ENCODE assay signal across 16 cellular contexts in genomic region chr17:43217614-43218087, GRCh38. TPM values are rescaled to one million over a fixed set of nuclear protein-coding genes. Genes with fewer than 3 reads are reported as not detected.
A peak's percentile ranks its signal among the peaks of the same experiment; 100 is the strongest.
DNase-seq lines count a peak whose midpoint lies in the region; ATAC-seq and TF ChIP-seq lines count a peak whose summit lies in the region.
"Had no signal": no experiment of that assay in that cellular context is flagged by ENCODE, and none has a peak within 500 bp of the region (broad histone marks: within the 10 kb centered on the region; RNA-seq: fewer than 3 reads in every experiment).

No MANE protein-coding gene starts in this region.

- WGBS in esophagus muscularis mucosa, result 100% methylated on average over 2 of the region's 2 CpGs

- ATAC-seq in CD8-positive, alpha-beta T cell, result peak; percentile 80
- no peak for ATAC-seq in HG02938 (IDR thresholded peaks at IDR 0.05; ENCODE audit: unreplicated experiment)
- ATAC-seq: effector memory CD8-positive, alpha-beta T cell had no signal

- no peak for TF ChIP-seq EP300 in esophagus muscularis mucosa (IDR thresholded peaks at IDR 0.05)

- peaks cover 25% of the 10 kb centered on the region for H3K36me3 Mint-ChIP-seq in CD8-positive, alpha-beta T cell

- H3K4me3 ChIP-seq in CD8-positive, alpha-beta T cell (ENCODE audit: low read depth, low read length), result no peak overlapping the region
- no peak overlapping the region for H3K4me3 ChIP-seq in osteoblast (ENCODE audit: insufficient read depth, low read length)
- no peak overlapping the region for H3K4me3 ChIP-seq in esophagus muscularis mucosa

- CTCF ChIA-PET in CD8-positive, alpha-beta T cell (lab: Charles Lee), result interaction anchor here (0.7 to 1.6 kb wide), 5 partner anchors 23 to 266 kb away, joined by 3 to 5 read pairs (median 4); partner anchors contain the start of gene DHX8

- no peaks in the 10 kb centered on the region for H4K20me1 ChIP-seq in osteoblast (ENCODE audit: insufficient read depth, low read length)

- peaks cover 12% of the 10 kb centered on the region for H3K79me2 ChIP-seq in osteoblast (ENCODE audit: insufficient read depth, low read length)
- H3K79me2 ChIP-seq: parathyroid adenoma had no signal

- no peak for TF ChIP-seq CTCF in CD8-positive, alpha-beta T cell (IDR thresholded peaks at IDR 0.05)
- no peak for TF ChIP-seq CTCF in osteoblast (IDR thresholded peaks at IDR 0.05; ENCODE audit: extremely low read depth, low read depth, low read length)
- TF ChIP-seq CTCF in esophagus muscularis mucosa (IDR thresholded peaks at IDR 0.05), result no peak

- H3K36me3 ChIP-seq in CD8-positive, alpha-beta T cell (ENCODE audit: insufficient read depth, low read length), result peaks cover 5% of the 10 kb centered on the region
- H3K36me3 ChIP-seq in osteoblast (ENCODE audit: insufficient read depth, low read length) (peaks cover 71% of the 10 kb centered on the region), esophagus muscularis mucosa (peaks cover 0 to 54% (median 31%) of the 10 kb centered on the region in 4 donors)

- peaks cover 25% of the 10 kb centered on the region for H3K4me1 ChIP-seq in CD8-positive, alpha-beta T cell (ENCODE audit: insufficient read depth, low read length)
- H3K4me1 ChIP-seq in osteoblast (ENCODE audit: insufficient read depth, low read length), result peaks cover 10% of the 10 kb centered on the region
- H3K4me1 ChIP-seq in esophagus muscularis mucosa, result peaks cover 0 to 17% (median 12%) of the 10 kb centered on the region in 4 donors
- H3K4me1 ChIP-seq: parathyroid adenoma had no signal

- H2AFZ ChIP-seq in osteoblast (ENCODE audit: low read length), result no peak overlapping the region
- H2AFZ ChIP-seq: parathyroid adenoma had no signal

- no peaks in the 10 kb centered on the region for H3K27me3 Mint-ChIP-seq in CD8-positive, alpha-beta T cell (ENCODE audit: low read depth)
- H3K27me3 Mint-ChIP-seq: effector memory CD8-positive, alpha-beta T cell had no signal

- intact Hi-C loops in CD8-positive, alpha-beta T cell (cut with DNase I, micrococcal nuclease), result loop anchor here (10.0 kb wide), 2 partner anchors 193 to 267 kb away; partner anchors contain the start of genes DHX8 (in 1 of the 2), RND2 (in 1 of the 2) and VAT1 (in 1 of the 2)
- intact Hi-C loops in esophagus muscularis mucosa (cut with DNase I), result no loop called here

- H3K4me1 Mint-ChIP-seq in CD8-positive, alpha-beta T cell (ENCODE audit: low read depth), result peaks cover 40% of the 10 kb centered on the region

- H3K4me2 ChIP-seq in osteoblast (ENCODE audit: insufficient read depth, low read length), result no peak overlapping the region

- no peaks in the 10 kb centered on the region for H3K27me3 ChIP-seq in CD8-positive, alpha-beta T cell (ENCODE audit: insufficient read depth, low read length)
- H3K27me3 ChIP-seq in osteoblast (ENCODE audit: insufficient read depth, low read length), result no peaks in the 10 kb centered on the region
- no peaks in the 10 kb centered on the region for H3K27me3 ChIP-seq in esophagus muscularis mucosa

- no peak overlapping the region for H3K27ac ChIP-seq in CD8-positive, alpha-beta T cell (ENCODE audit: low read depth, low read length)
- H3K27ac ChIP-seq in osteoblast (ENCODE audit: low read depth, low read length), result no peak overlapping the region
- H3K27ac ChIP-seq in esophagus muscularis mucosa (replicated peaks in 1 of 4), result no peak overlapping the region
- H3K27ac ChIP-seq: parathyroid adenoma had no signal

- H3K9me3 Mint-ChIP-seq in CD8-positive, alpha-beta T cell, result no peaks in the 10 kb centered on the region
- H3K9me3 Mint-ChIP-seq: effector memory CD8-positive, alpha-beta T cell had no signal

- peak in 2 of 7 experiments; percentile 10 to 27 for DNase-seq in CD8-positive, alpha-beta T cell
- DNase-seq in HT1080 (ENCODE audit: low read depth) (peak; percentile 17), osteoblast (ENCODE audit: insufficient read length, low spot score, missing footprints) (peak; percentile 18), esophagus muscularis mucosa (ENCODE audit: extremely low spot score) (no peak)
- peak; percentile 31 for DNase-seq in activated naive CD4-positive, alpha-beta T cell treated with anti-CD3 and anti-CD28 coated beads, Interleukin-2, amount 50 U/mL, for 16 hours
- no peak for DNase-seq in activated effector memory CD4-positive, alpha-beta T cell treated with Interleukin-2 at 50 U/mL for 16 hours
- DNase-seq: effector memory CD8-positive, alpha-beta T cell; KG1; NCI-H1436; T-helper 1 cell had no signal

- H3K9me3 ChIP-seq in CD8-positive, alpha-beta T cell (ENCODE audit: low read length), result no peaks in the 10 kb centered on the region
- H3K9me3 ChIP-seq in osteoblast (ENCODE audit: low read depth, low read length) (no peaks in the 10 kb centered on the region), esophagus muscularis mucosa (no peaks in the 10 kb centered on the region)

- POLR2A ChIA-PET in CD8-positive, alpha-beta T cell (lab: Charles Lee), result interaction anchor here (0.6 to 9.2 kb wide), 4 partner anchors 37 to 218 kb away, joined by 3 to 93 read pairs (median 10); no protein-coding TSS in a partner anchor

- peak overlapping the region; percentile 87 for H3K27ac Mint-ChIP-seq in CD8-positive, alpha-beta T cell
- H3K27ac Mint-ChIP-seq: effector memory CD8-positive, alpha-beta T cell had no signal

- TF ChIP-seq POLR2A in esophagus muscularis mucosa (IDR thresholded peaks at IDR 0.05; ENCODE audit: low read depth), result no peak

- no peak overlapping the region for H3K4me3 Mint-ChIP-seq in CD8-positive, alpha-beta T cell
- H3K4me3 Mint-ChIP-seq: effector memory CD8-positive, alpha-beta T cell had no signal

RNA-seq across cellular contexts. Expression of gene TMEM106A, which starts 6.0 kb away (rescaled TPM):
- total RNA-seq in CD8-positive, alpha-beta T cell, result 1 to 10 TPM; 8.9 to 9.2 TPM
- 0.93 and 1.4 TPM in 2 replicates for total RNA-seq in HT1080 (2014; rRNA removed; shearing (Covaris generic))
- 2.2 and 2.3 TPM in 2 replicates for polyA plus RNA-seq in HT1080 (2015; cell fraction: cytosol; rRNA removed)
- polyA plus RNA-seq in HT1080 (2015; cell fraction: nucleus; rRNA removed), result 7.2 and 7.5 TPM in 2 replicates
- 5.1 and 5.6 TPM in 2 replicates for total RNA-seq in osteoblast
- 1 to 10 TPM; 3.3 to 6.2 (median 3.7) TPM for total RNA-seq in esophagus muscularis mucosa

RNA-seq across cellular contexts. Expression of gene CCDC200, which starts 10.8 kb away (rescaled TPM):
- total RNA-seq in CD8-positive, alpha-beta T cell, result not detected
- not detected in 2 replicates for total RNA-seq in HT1080 (2014; rRNA removed; shearing (Covaris generic))
- not detected in 2 replicates for polyA plus RNA-seq in HT1080 (2015; cell fraction: cytosol; rRNA removed)
- polyA plus RNA-seq in HT1080 (2015; cell fraction: nucleus; rRNA removed), result not detected in 2 replicates
- total RNA-seq in osteoblast (not detected in 2 replicates), esophagus muscularis mucosa (not detected)
- total RNA-seq: cardiac septum, mucosa of gallbladder, skeletal muscle tissue had no signal
- polyA plus RNA-seq: BJ had no signal

RNA-seq across cellular contexts. Expression of gene RNU2-1, which starts 16.1 kb away (rescaled TPM):
- total RNA-seq in CD8-positive, alpha-beta T cell, result 1,000 to 10,000 TPM; 2,573 to 3,095 TPM
- total RNA-seq in HT1080 (2014; rRNA removed; shearing (Covaris generic)), result not detected in 2 replicates
- not detected in 2 replicates for polyA plus RNA-seq in HT1080 (2015; cell fraction: cytosol; rRNA removed)
- not detected in 2 replicates for polyA plus RNA-seq in HT1080 (2015; cell fraction: nucleus; rRNA removed)
- not detected in 2 replicates for total RNA-seq in osteoblast
- total RNA-seq in esophagus muscularis mucosa, result not detected
- total RNA-seq: skeletal muscle tissue had no signal
- polyA plus RNA-seq: BJ had no signal

RNA-seq across cellular contexts. Expression of gene NBR1, which starts 46.6 kb away (rescaled TPM):
- 10 to 100 TPM; 19.1 to 19.4 TPM for total RNA-seq in CD8-positive, alpha-beta T cell
- 53.8 and 65.6 TPM in 2 replicates for total RNA-seq in HT1080 (2014; rRNA removed; shearing (Covaris generic))
- 60.0 and 78.0 TPM in 2 replicates for polyA plus RNA-seq in HT1080 (2015; cell fraction: cytosol; rRNA removed)
- polyA plus RNA-seq in HT1080 (2015; cell fraction: nucleus; rRNA removed), result 78.5 and 83.6 TPM in 2 replicates
- 115 and 121 TPM in 2 replicates for total RNA-seq in osteoblast
- 100 to 1,000 TPM in 3 of 4 donors, 10 to 100 TPM in 1; 83.3 to 156 (median 104) TPM for total RNA-seq in esophagus muscularis mucosa

Comparison
In these comparisons a context has a peak if more than half of its experiments do, and no peak if none do; other contexts are left out.
1. DNase-seq: peak in HT1080 (single experiment), activated naive CD4-positive, alpha-beta T cell treated with anti-CD3 and anti-CD28 coated beads, Interleukin-2, amount 50 U/mL, for 16 hours (single experiment) and osteoblast (single experiment); none in esophagus muscularis mucosa (single experiment) and activated effector memory CD4-positive, alpha-beta T cell treated with Interleukin-2 at 50 U/mL for 16 hours (single experiment).
2. RNA of gene RNU2-1, which starts 16.1 kb away (total RNA-seq): 2,573 to 3,095 TPM in CD8-positive, alpha-beta T cell; not detected in HT1080, not detected in osteoblast and not detected in esophagus muscularis mucosa; every median in the first group is over 1,000 times any median in the second.